Comparison of ENCODE assay signal across 17 cellular contexts in the genomic region with DNA sequence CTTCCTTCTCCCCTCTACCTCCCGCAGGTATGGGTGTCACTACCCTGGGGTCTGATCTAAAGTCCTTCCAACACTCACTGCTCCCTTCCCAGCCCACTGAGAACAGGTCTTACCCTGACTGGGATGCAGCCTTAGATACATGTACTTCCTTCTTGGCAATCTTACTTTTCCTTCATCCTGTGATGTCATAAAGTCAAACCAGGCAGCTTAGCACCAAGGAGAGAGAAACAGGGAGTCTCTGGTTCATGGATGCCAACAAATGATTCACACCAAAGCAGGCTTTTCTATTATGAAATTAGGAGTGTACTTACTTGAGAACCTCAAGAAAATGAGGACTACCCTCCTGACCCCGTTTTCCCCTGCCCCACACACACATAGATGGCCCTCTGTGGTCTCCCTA.
DNase-seq lines count a peak whose midpoint lies in the region; ATAC-seq, FAIRE-seq and TF ChIP-seq lines count a peak whose summit lies in the region.
"Had no signal": no experiment of that assay in that cellular context is flagged by ENCODE, and none has a peak within 500 bp of the region (broad histone marks: within the 10 kb centered on the region; RNA-seq: fewer than 3 reads in every experiment).

No MANE protein-coding gene starts in this region.

- WGBS in HepG2 (ENCODE audit: low lambda C conversion rate) = 29% methylated on average over 2 of the region's 2 CpGs
- 78% methylated on average over 1 of the region's 2 CpGs for WGBS in right lobe of liver (ENCODE audit: insufficient coverage, low coverage, low lambda C conversion rate, missing lambda C conversion rate)
- WGBS in esophagus muscularis mucosa = 88% methylated on average over 2 of the region's 2 CpGs

- H3K9ac ChIP-seq in HepG2 (ENCODE audit: insufficient read depth, low read depth, low read length) = no peak overlapping the region

- CTCF ChIA-PET in HepG2 (lab: Yijun Ruan, JAX; ENCODE audit: low intra/inter-chr PET ratio, low total read pairs) = no interaction called here

- no peaks in the 10 kb centered on the region for H4K20me1 ChIP-seq in HepG2 (ENCODE audit: insufficient read depth, low read length)

- no peak overlapping the region for H2AFZ ChIP-seq in HepG2 (ENCODE audit: low read length)

- TF ChIP-seq CTCF in HepG2 (CRISPR knock-in tag; IDR thresholded peaks at IDR 0.05) (no peak), right lobe of liver (IDR thresholded peaks at IDR 0.05) (no peak), esophagus muscularis mucosa (IDR thresholded peaks at IDR 0.05) (no peak), GM10266 (IDR thresholded peaks at IDR 0.05; ENCODE audit: control insufficient read depth, insufficient read depth, low read depth, missing control alignments) (no peak)

- peaks cover 23% of the 10 kb centered on the region for H3K4me1 ChIP-seq in HepG2 (ENCODE audit: insufficient read depth, low read length)
- no peaks in the 10 kb centered on the region for H3K4me1 ChIP-seq in right lobe of liver
- no peaks in the 10 kb centered on the region for H3K4me1 ChIP-seq in esophagus muscularis mucosa
- H3K4me1 ChIP-seq: SJCRH30 had no signal

- H3K4me3 ChIP-seq in HepG2 (replicated peaks in 1 of 3; ENCODE audit: insufficient read depth in 1 of 3, low read depth in 2 of 3, low read length in 3 of 3) (no peak overlapping the region), right lobe of liver (no peak overlapping the region), esophagus muscularis mucosa (no peak overlapping the region)
- H3K4me3 ChIP-seq: SJCRH30 had no signal

- FAIRE-seq in HepG2 (lab: Jason Lieb, UNC) = no peak
- FAIRE-seq: A204.1, GM19239 had no signal

- no peaks in the 10 kb centered on the region for H3K36me3 ChIP-seq in HepG2 (replicated peaks in 1 of 2; ENCODE audit: control insufficient read depth in 1 of 2, insufficient read depth in 2 of 2, low read length in 2 of 2)
- no peaks in the 10 kb centered on the region for H3K36me3 ChIP-seq in right lobe of liver
- no peaks in the 10 kb centered on the region for H3K36me3 ChIP-seq in esophagus muscularis mucosa
- H3K36me3 ChIP-seq: SJCRH30 had no signal

- no peaks in the 10 kb centered on the region for H3K79me2 ChIP-seq in HepG2 (ENCODE audit: insufficient read depth, low read length)

- TF ChIP-seq EP300 in HepG2 (IDR thresholded peaks at IDR 0.05; ENCODE audit: low read depth in 2 of 2, low read length in 2 of 2) = no peak
- TF ChIP-seq EP300 in HepG2 (CRISPR knock-in tag; IDR thresholded peaks at IDR 0.05; ENCODE audit: borderline replicate concordance) = no peak
- no peak for TF ChIP-seq EP300 in esophagus muscularis mucosa (IDR thresholded peaks at IDR 0.05)

- intact Hi-C loops in HepG2 (cut with micrococcal nuclease; ENCODE audit: unreplicated experiment) (no loop called here), right lobe of liver (cut with DNase I) (no loop called here), esophagus muscularis mucosa (cut with DNase I) (no loop called here)

- no peak for DNase-seq in HepG2 (ENCODE audit: low spot score)
- no peak for DNase-seq in right lobe of liver
- DNase-seq in amniotic epithelial cell (ENCODE audit: low read depth) = peak; percentile 70
- DNase-seq in fibroblast of peridontal ligament (ENCODE audit: extremely low read depth) = peak; percentile 8
- DNase-seq in esophagus muscularis mucosa (ENCODE audit: extremely low spot score) = no peak
- DNase-seq in GM10266 (ENCODE audit: extremely low spot score) = no peak
- DNase-seq: H7, NCI-H1417 treated with DMSO at 0.1 percent for 48 hours, NCI-H1930, NCI-H2171 treated with DMSO at 0.1 percent for 48 hours, NCI-H510A treated with DMSO at 0.1 percent for 48 hours, NCI-H82, PC-3, SJCRH30 had no signal

- no peak for TF ChIP-seq POLR2A in HepG2 (IDR thresholded peaks at IDR 0.05; ENCODE audit: insufficient read depth in 1 of 2, low read depth in 2 of 2, low read length in 2 of 2)
- TF ChIP-seq POLR2A in right lobe of liver (IDR thresholded peaks at IDR 0.05) = no peak
- no peak for TF ChIP-seq POLR2A in esophagus muscularis mucosa (IDR thresholded peaks at IDR 0.05; ENCODE audit: low read depth)

- ATAC-seq in HepG2 = no peak
- no peak for ATAC-seq in right lobe of liver
- ATAC-seq in GM18858 (IDR thresholded peaks at IDR 0.05; ENCODE audit: unreplicated experiment) = no peak
- ATAC-seq: PC-3 had no signal

- no TSS peak for BruUV-seq in HepG2 (replicated peaks; lab: Mats Ljungman, UMichigan)

- no peak overlapping the region for H3K4me2 ChIP-seq in HepG2 (ENCODE audit: low read depth, low read length)

- H3K27me3 ChIP-seq in HepG2 (ENCODE audit: control insufficient read depth in 1 of 2, insufficient read depth in 2 of 2, low read length in 2 of 2) = 0 out of 5 replicates have a peak, but pooled peaks cover 0 to 3% of the 10 kb centered on the region in 2 experiments
- no peaks in the 10 kb centered on the region for H3K27me3 ChIP-seq in right lobe of liver
- H3K27me3 ChIP-seq in esophagus muscularis mucosa = no peaks in the 10 kb centered on the region

- in situ Hi-C loops in HepG2 (cut with HindIII; ENCODE audit: extremely low pct_ligation_motif_present, low pct_unique_long_range_greater_than_20kb) = no loop called here

- POLR2A ChIA-PET in HepG2 (lab: Yijun Ruan, JAX) = no interaction called here

- H3K27ac ChIP-seq in HepG2 (ENCODE audit: extremely low read length, insufficient read depth, low read length) = no peak overlapping the region
- H3K27ac ChIP-seq in right lobe of liver = no peak overlapping the region
- no peak overlapping the region for H3K27ac ChIP-seq in esophagus muscularis mucosa (replicated peaks in 1 of 4)
- H3K27ac ChIP-seq: SJCRH30 had no signal

- no peaks in the 10 kb centered on the region for H3K9me3 ChIP-seq in HepG2 (ENCODE audit: low read length)
- H3K9me3 ChIP-seq in right lobe of liver = no peaks in the 10 kb centered on the region
- H3K9me3 ChIP-seq in esophagus muscularis mucosa = no peaks in the 10 kb centered on the region
- H3K9me3 ChIP-seq: SJCRH30 had no signal

- no peak for TF ChIP-seq RAD21 in HepG2 (CRISPR knock-in tag; IDR thresholded peaks at IDR 0.05)

TF ChIP-seq in HepG2, 621 proteins besides CTCF, POLR2A, EP300 and RAD21:
- no peak for TF ChIP-seq FOXA1 (IDR thresholded peaks at IDR 0.05)
- TF ChIP-seq FOXA1 (CRISPR knock-in tag; IDR thresholded peaks at IDR 0.05) = no peak
- TF ChIP-seq CREB1 (IDR thresholded peaks at IDR 0.05) = 0 out of 2 replicates have a peak, but pooled peaks have one; percentile 14
- TF ChIP-seq CREB1 (CRISPR knock-in tag; IDR thresholded peaks at IDR 0.05) = no peak

Comparison
In these comparisons a context has a peak if more than half of its experiments do, and no peak if none do; other contexts are left out.
1. DNase-seq: peak in amniotic epithelial cell (single experiment) and fibroblast of peridontal ligament (single experiment); none in HepG2 (single experiment), right lobe of liver (0 of 3), esophagus muscularis mucosa (single experiment) and GM10266 (single experiment).